ENCODE assay signal across 1 cellular context in genomic region chr11:69053546-69054396, GRCh38.
TF ChIP-seq lines count a peak whose summit lies in the region.

No MANE protein-coding gene starts in this region.

TF ChIP-seq in GM23338, 12 proteins besides CTCF, POLR2A, EP300 and RAD21 (continued from another document):
- TF ChIP-seq ETS1 (IDR thresholded peaks at IDR 0.05) (no peak), POLR2AphosphoS5 (IDR thresholded peaks at IDR 0.05; ENCODE audit: low read depth) (no peak), REST (IDR thresholded peaks at IDR 0.05; ENCODE audit: unreplicated experiment) (no peak), EZH2phosphoT487 (IDR thresholded peaks at IDR 0.05; ENCODE audit: unreplicated experiment) (no peak), EZH2 (IDR thresholded peaks at IDR 0.05; ENCODE audit: low read depth, unreplicated experiment) (no peak), STAT1 (IDR thresholded peaks at IDR 0.05; ENCODE audit: unreplicated experiment) (no peak), CREB1 (CRISPR knock-in tag; IDR thresholded peaks at IDR 0.05; ENCODE audit: low read depth) (no peak), ZNF114 (CRISPR knock-in tag; IDR thresholded peaks at IDR 0.05) (no peak)
